1 cellular context compared by ENCODE assay signal in the genomic region with DNA sequence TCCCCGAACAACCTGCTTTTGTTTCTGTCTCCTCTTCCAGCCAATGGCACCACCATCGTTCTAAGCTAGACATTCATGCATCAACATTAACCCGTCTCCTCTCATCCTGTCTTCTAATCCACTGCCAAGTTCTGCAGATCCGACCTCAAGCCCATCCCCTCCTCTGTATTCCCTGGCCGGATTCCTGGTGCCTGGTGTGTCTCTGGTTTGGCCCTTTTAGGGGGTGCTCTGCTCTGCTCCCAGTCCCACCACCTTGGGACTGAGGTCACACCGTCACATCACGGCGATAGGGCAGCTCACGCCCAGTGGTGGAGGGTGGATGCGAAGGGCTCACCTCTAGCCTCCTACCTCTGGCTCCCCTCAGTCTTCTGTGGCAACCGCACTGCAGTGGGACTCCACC.
TF ChIP-seq lines count a peak whose summit lies in the region.

No MANE protein-coding gene starts in this region.

TF ChIP-seq in K562, 482 proteins besides CTCF, POLR2A, EP300 and RAD21:
- TF ChIP-seq ZNF445 (CRISPR knock-in tag; IDR thresholded peaks at IDR 0.05; ENCODE audit: low read depth) (no peak), KAT8 (IDR thresholded peaks at IDR 0.05; ENCODE audit: low read depth) (no peak)
- TF ChIP-seq, protein P1, sequence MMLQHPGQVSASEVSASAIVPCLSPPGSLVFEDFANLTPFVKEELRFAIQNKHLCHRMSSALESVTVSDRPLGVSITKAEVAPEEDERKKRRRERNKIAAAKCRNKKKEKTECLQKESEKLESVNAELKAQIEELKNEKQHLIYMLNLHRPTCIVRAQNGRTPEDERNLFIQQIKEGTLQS (IDR thresholded peaks at IDR 0.05) = no peak
- TF ChIP-seq, protein P1 (CRISPR knock-in tag; conservative IDR thresholded peaks at IDR 0.05) = no peak
